In genomic region chr11:111960916-111961315, GRCh38 we compare ENCODE assay signal across 16 cellular contexts. TPM values are rescaled to one million over a fixed set of nuclear protein-coding genes. Genes with fewer than 3 reads are reported as not detected.
DNase-seq lines count a peak whose midpoint lies in the region; ATAC-seq and TF ChIP-seq lines count a peak whose summit lies in the region.
"Had no signal": no experiment of that assay in that cellular context is flagged by ENCODE, and none has a peak within 500 bp of the region (broad histone marks: within the 10 kb centered on the region; RNA-seq: fewer than 3 reads in every experiment).

No MANE protein-coding gene starts in this region.

- POLR2A ChIA-PET in Panc1 (lab: Charles Lee), result no interaction called here

- no peaks in the 10 kb centered on the region for H3K9me3 Mint-ChIP-seq in nephron progenitor cell
- no peaks in the 10 kb centered on the region for H3K9me3 Mint-ChIP-seq in stimulated activated naive CD8-positive, alpha-beta T cell treated with anti-CD3 and anti-CD28 coated beads, Interleukin-15, amount 100 ng/mL, for 72 hours

- H3K4me3 Mint-ChIP-seq in nephron progenitor cell, result no peak overlapping the region
- H3K4me3 Mint-ChIP-seq in stimulated activated naive CD8-positive, alpha-beta T cell treated with anti-CD3 and anti-CD28 coated beads, Interleukin-15, amount 100 ng/mL, for 72 hours, result no peak overlapping the region
- H3K4me3 Mint-ChIP-seq: activated CD4-positive, alpha-beta T cell treated with anti-CD3 and anti-CD28 coated beads for 36 hours had no signal

- WGBS in esophagus squamous epithelium, 2 donors, result 28 to 46% methylated on average over 4 to 5 of the region's 5 CpGs
- WGBS in ovary, 3 donors, result 57 to 64% (median 59%) methylated on average over 5 of the region's 5 CpGs

- TF ChIP-seq EP300 in ovary (IDR thresholded peaks at IDR 0.05), result no peak

- TF ChIP-seq CTCF in Panc1 (IDR thresholded peaks at IDR 0.05) (no peak), esophagus squamous epithelium (IDR thresholded peaks at IDR 0.05) (no peak), nephron progenitor cell (IDR thresholded peaks at IDR 0.05) (no peak), ovary (IDR thresholded peaks at IDR 0.05) (no peak)

- peak overlapping the region; percentile 11 for H3K27ac Mint-ChIP-seq in nephron progenitor cell
- H3K27ac Mint-ChIP-seq in stimulated activated naive CD8-positive, alpha-beta T cell treated with anti-CD3 and anti-CD28 coated beads, Interleukin-15, amount 100 ng/mL, for 72 hours, result peak overlapping the region in 1 of 2 donors; percentile 76
- H3K27ac Mint-ChIP-seq: activated CD4-positive, alpha-beta T cell treated with anti-CD3 and anti-CD28 coated beads for 36 hours had no signal

- H3K4me1 Mint-ChIP-seq in nephron progenitor cell, result peaks cover 11% of the 10 kb centered on the region
- H3K4me1 Mint-ChIP-seq in stimulated activated naive CD8-positive, alpha-beta T cell treated with anti-CD3 and anti-CD28 coated beads, Interleukin-15, amount 100 ng/mL, for 72 hours, result no peaks in the 10 kb centered on the region

- CTCF ChIA-PET in Panc1 (lab: Charles Lee), result no interaction called here

- H3K4me1 ChIP-seq in Panc1 (ENCODE audit: control insufficient read depth, insufficient read depth, low read length) (no peaks in the 10 kb centered on the region), esophagus squamous epithelium (peaks cover 3 to 43% (median 5%) of the 10 kb centered on the region in 3 donors), ovary (ENCODE audit: insufficient read depth) (no peaks in the 10 kb centered on the region)
- H3K4me1 ChIP-seq: tibial artery had no signal

- no peaks in the 10 kb centered on the region for H3K27me3 Mint-ChIP-seq in nephron progenitor cell (ENCODE audit: low read depth, poor library complexity)
- no peaks in the 10 kb centered on the region for H3K27me3 Mint-ChIP-seq in stimulated activated naive CD8-positive, alpha-beta T cell treated with anti-CD3 and anti-CD28 coated beads, Interleukin-15, amount 100 ng/mL, for 72 hours
- H3K27me3 Mint-ChIP-seq: activated CD4-positive, alpha-beta T cell treated with anti-CD3 and anti-CD28 coated beads for 36 hours had no signal

- no TSS peak for BruUV-seq in Panc1 (replicated peaks; lab: Mats Ljungman, UMichigan)

- H3K9me3 ChIP-seq in Panc1 (ENCODE audit: control insufficient read depth, insufficient read depth, low read depth, low read length) (no peaks in the 10 kb centered on the region), esophagus squamous epithelium (no peaks in the 10 kb centered on the region), ovary (no peaks in the 10 kb centered on the region)
- H3K9me3 ChIP-seq: tibial artery had no signal

- H3K36me3 ChIP-seq in Panc1 (ENCODE audit: control insufficient read depth, insufficient read depth, low read length) (no peaks in the 10 kb centered on the region), esophagus squamous epithelium (peaks cover 0 to 4% (median 0%) of the 10 kb centered on the region in 3 donors), ovary (no peaks in the 10 kb centered on the region)

- no peak overlapping the region for H3K4me3 ChIP-seq in Panc1 (ENCODE audit: low read depth in 2 of 2, low read length in 2 of 2)
- no peak overlapping the region for H3K4me3 ChIP-seq in esophagus squamous epithelium
- H3K4me3 ChIP-seq in ovary, result no peak overlapping the region
- H3K4me3 ChIP-seq: tibial artery had no signal

- in situ Hi-C loops in Caki2 (cut with HindIII; ENCODE audit: low pct_unique_long_range_greater_than_20kb, low sequenced_read_pairs) (no loop called here), Panc1 (cut with HindIII; ENCODE audit: low pct_unique_long_range_greater_than_20kb, low sequenced_read_pairs) (no loop called here)

- H3K27me3 ChIP-seq in Panc1 (ENCODE audit: control insufficient read depth, insufficient read depth, low read length) (no peaks in the 10 kb centered on the region), esophagus squamous epithelium (no peaks in the 10 kb centered on the region), ovary (no peaks in the 10 kb centered on the region)
- H3K27me3 ChIP-seq: tibial artery had no signal

- H3K27ac ChIP-seq in Panc1 (ENCODE audit: low read length) (no peak overlapping the region), esophagus squamous epithelium (peak overlapping the region in 3 of 4 donors; percentile 21 to 62 (median 46)), ovary (no peak overlapping the region)
- H3K27ac ChIP-seq: tibial artery had no signal

- no peak for TF ChIP-seq POLR2A in esophagus squamous epithelium (IDR thresholded peaks at IDR 0.05)
- no peak for TF ChIP-seq POLR2A in ovary (IDR thresholded peaks at IDR 0.05)

- intact Hi-C loops in Panc1 (cut with micrococcal nuclease; ENCODE audit: unreplicated experiment) (no loop called here), esophagus squamous epithelium (cut with DNase I) (no loop called here), ovary (cut with DNase I) (no loop called here)

- peak; percentile 75 for DNase-seq in Caki2 (ENCODE audit: low read depth)
- peak; percentile 53 for DNase-seq in Panc1 (ENCODE audit: low read depth, low spot score)
- no peak for DNase-seq in esophagus squamous epithelium (lab: John Stamatoyannopoulos, UW)
- DNase-seq in nephron progenitor cell, result no peak
- DNase-seq in stimulated activated naive CD8-positive, alpha-beta T cell treated with anti-CD3 and anti-CD28 coated beads, Interleukin-15, amount 100 ng/mL, for 72 hours, result no peak
- no peak for DNase-seq in HuH-7.5 (ENCODE audit: low spot score)
- DNase-seq in ovary, result no peak
- DNase-seq: activated CD4-positive, alpha-beta T cell treated with anti-CD3 and anti-CD28 coated beads for 36 hours; DMS153; effector CD4-positive, alpha-beta T cell; MV-4-11; stimulated activated CD4-positive, alpha-beta T cell treated with anti-CD3 and anti-CD28 coated beads, Interleukin-15, amount 100 ng/mL, for 24 hours; tibial artery had no signal

- ATAC-seq in Panc1 (no peak), GM21381 (IDR thresholded peaks at IDR 0.05; ENCODE audit: unreplicated experiment) (no peak)
- ATAC-seq in stimulated activated naive CD8-positive, alpha-beta T cell treated with anti-CD3 and anti-CD28 coated beads, Interleukin-15, amount 100 ng/mL, for 72 hours, result no peak
- ATAC-seq: activated CD4-positive, alpha-beta T cell treated with anti-CD3 and anti-CD28 coated beads for 36 hours had no signal

- peaks cover 55% of the 10 kb centered on the region for H3K36me3 Mint-ChIP-seq in nephron progenitor cell (ENCODE audit: low read depth)

RNA-seq across cellular contexts. Expression of gene DIXDC1, which starts 23.8 kb away (rescaled TPM):
- total RNA-seq in Caki2 (2014; rRNA removed; shearing (Covaris generic); ENCODE audit: low replicate concordance), result 14.2 and 25.0 TPM in 2 replicates
- total RNA-seq in Panc1 (2021; ENCODE audit: unreplicated experiment) (11.7 TPM), esophagus squamous epithelium (10 to 100 TPM in 2 of 4 donors, 1 to 10 TPM in 2; 2.8 to 26.1 (median 9.2) TPM), ovary (10 to 100 TPM; 17.0 to 25.4 (median 23.7) TPM)
- polyA plus RNA-seq in Panc1 (2012; ENCODE audit: insufficient read length), result 7.4 TPM
- 10 to 100 TPM; 10.3 to 37.9 TPM for polyA plus RNA-seq in ovary

RNA-seq across cellular contexts. Expression of gene C11orf52, which starts 42.2 kb away (rescaled TPM):
- 1.7 TPM in 1 of 2 replicates, not detected in the other for total RNA-seq in Caki2 (2014; rRNA removed; shearing (Covaris generic); ENCODE audit: low replicate concordance)
- total RNA-seq in Panc1 (2021; ENCODE audit: unreplicated experiment) (not detected), esophagus squamous epithelium (10 to 100 TPM in 1 of 4 donors, 1 to 10 TPM in 3; 2.4 to 10.2 (median 3.7) TPM), ovary (1 to 10 TPM in 6 of 7 donors, not detected in 1; 1.3 to 5.9 (median 1.9) TPM)
- polyA plus RNA-seq in Panc1 (2012; ENCODE audit: insufficient read length), result 0.22 TPM
- polyA plus RNA-seq in ovary, result 1 to 10 TPM; 2.4 to 3.7 TPM
- total RNA-seq: activated CD4-positive, alpha-beta T cell treated with anti-CD3 and anti-CD28 coated beads for 36 hours; lung microvascular endothelial cell had no signal

RNA-seq across cellular contexts. Expression of gene HSPB2, which starts 48.4 kb away (rescaled TPM):
- 2.9 TPM in 1 of 2 replicates, not detected in the other for total RNA-seq in Caki2 (2014; rRNA removed; shearing (Covaris generic); ENCODE audit: low replicate concordance)
- not detected for total RNA-seq in Panc1 (2021; ENCODE audit: unreplicated experiment)
- not detected for polyA plus RNA-seq in Panc1 (2012; ENCODE audit: insufficient read length)
- total RNA-seq in esophagus squamous epithelium, result under 1 TPM in 1 of 4 donors, not detected in 3; 0.19 TPM
- total RNA-seq in ovary, result 10 to 100 TPM in 1 of 7 donors, 1 to 10 TPM in 4, under 1 TPM in 1, not detected in 1; 0.34 to 10.3 (median 7.6) TPM
- polyA plus RNA-seq in ovary, result 10 to 100 TPM in 1 of 2 donors, 1 to 10 TPM in 1; 5.0 to 11.8 TPM
- total RNA-seq: activated CD4-positive, alpha-beta T cell treated with anti-CD3 and anti-CD28 coated beads for 36 hours; glomerular endothelial cell; lung microvascular endothelial cell had no signal

RNA-seq across cellular contexts. Expression of gene CRYAB, which starts 49.3 kb away (rescaled TPM):
- 0.78 and 2.4 TPM in 2 replicates for total RNA-seq in Caki2 (2014; rRNA removed; shearing (Covaris generic); ENCODE audit: low replicate concordance)
- total RNA-seq in Panc1 (2021; ENCODE audit: unreplicated experiment) (0.59 TPM), esophagus squamous epithelium (10 to 100 TPM; 22.9 to 85.0 (median 45.2) TPM), ovary (100 to 1,000 TPM in 1 of 7 donors, 10 to 100 TPM in 6; 22.7 to 121 (median 72.5) TPM)
- polyA plus RNA-seq in Panc1 (2012; ENCODE audit: insufficient read length), result 0.91 TPM
- polyA plus RNA-seq in ovary, result 100 to 1,000 TPM in 1 of 2 donors, 10 to 100 TPM in 1; 69.2 to 301 TPM
- total RNA-seq: activated CD4-positive, alpha-beta T cell treated with anti-CD3 and anti-CD28 coated beads for 36 hours had no signal

Comparison
In these comparisons a context has a peak if more than half of its experiments do, and no peak if none do; other contexts are left out.
1. DNase-seq: peak in Caki2 (single experiment) and Panc1 (single experiment); none in esophagus squamous epithelium (single experiment), nephron progenitor cell (single experiment), stimulated activated naive CD8-positive, alpha-beta T cell treated with anti-CD3 and anti-CD28 coated beads, Interleukin-15, amount 100 ng/mL, for 72 hours (0 of 2), HuH-7.5 (single experiment) and ovary (0 of 5).
2. H3K27ac ChIP-seq: peak in esophagus squamous epithelium (3 of 4); none in Panc1 (single experiment) and ovary (0 of 2).